In genomic region chr7:23523486-23524075, GRCh38 we compare ENCODE assay signal across 17 cellular contexts. TPM values are rescaled to one million over a fixed set of nuclear protein-coding genes. Genes with fewer than 3 reads are reported as not detected.
DNase-seq lines count a peak whose midpoint lies in the region; ATAC-seq and TF ChIP-seq lines count a peak whose summit lies in the region.
"Had no signal": no experiment of that assay in that cellular context is flagged by ENCODE, and none has a peak within 500 bp of the region (broad histone marks: within the 10 kb centered on the region; RNA-seq: fewer than 3 reads in every experiment).

No MANE protein-coding gene starts in this region.

- peak overlapping the region; percentile 39; the same call in 1 of the 2 replicates for H3K27ac ChIP-seq in SK-N-MC
- H3K27ac ChIP-seq in naive thymus-derived CD4-positive, alpha-beta T cell (ENCODE audit: low read depth, low read length): no peak overlapping the region
- H3K27ac ChIP-seq in CD8-positive, alpha-beta T cell (ENCODE audit: low read depth, low read length): no peak overlapping the region
- H3K27ac ChIP-seq: colonic mucosa, epithelial cell of prostate, heart left ventricle, SJSA1, stomach had no signal

- ATAC-seq in GM21717 (IDR thresholded peaks at IDR 0.05; ENCODE audit: unreplicated experiment) (peak; percentile 61), GM19351 (IDR thresholded peaks at IDR 0.05; ENCODE audit: unreplicated experiment) (no peak)
- no peak for ATAC-seq in naive thymus-derived CD4-positive, alpha-beta T cell
- ATAC-seq in CD8-positive, alpha-beta T cell: no peak
- ATAC-seq: heart left ventricle had no signal

- peaks cover 0 to 34% (median 23%) of the 10 kb centered on the region in 5 donors for H3K36me3 Mint-ChIP-seq in naive thymus-derived CD4-positive, alpha-beta T cell
- H3K36me3 Mint-ChIP-seq in CD8-positive, alpha-beta T cell: peaks cover 41% of the 10 kb centered on the region

- H3K4me1 Mint-ChIP-seq in naive thymus-derived CD4-positive, alpha-beta T cell: peaks cover 44 to 76% (median 62%) of the 10 kb centered on the region in 7 donors
- peaks cover 73% of the 10 kb centered on the region for H3K4me1 Mint-ChIP-seq in CD8-positive, alpha-beta T cell (ENCODE audit: low read depth)

- no peaks in the 10 kb centered on the region for H3K27me3 Mint-ChIP-seq in naive thymus-derived CD4-positive, alpha-beta T cell
- no peaks in the 10 kb centered on the region for H3K27me3 Mint-ChIP-seq in CD8-positive, alpha-beta T cell (ENCODE audit: low read depth)

- H3K4me1 ChIP-seq in naive thymus-derived CD4-positive, alpha-beta T cell (ENCODE audit: control insufficient read depth in 2 of 2, insufficient read depth in 2 of 2, low read length in 2 of 2): peaks cover 15 to 53% of the 10 kb centered on the region in 2 donors
- peaks cover 50% of the 10 kb centered on the region for H3K4me1 ChIP-seq in CD8-positive, alpha-beta T cell (ENCODE audit: insufficient read depth, low read length)
- H3K4me1 ChIP-seq: colonic mucosa, SJSA1 had no signal

- H3K4me3 Mint-ChIP-seq in naive thymus-derived CD4-positive, alpha-beta T cell: peak overlapping the region in 5 of 10 donors; percentile 1 to 74 (median 57)
- H3K4me3 Mint-ChIP-seq in CD8-positive, alpha-beta T cell: no peak overlapping the region
- H3K4me3 Mint-ChIP-seq: activated T-helper 1 cell treated with anti-CD3 and anti-CD28 coated beads, Interleukin-12 subunit alpha, Interleukin-12 subunit beta, Interleukin-2, Interleukin-4 antibody, amounts not matched to agents 30 ng/mL and 10 ng/mL and 1 ng/mL, durations not matched to agents 14 hours and 24 hours and 36 hours had no signal

- H3K27me3 ChIP-seq in naive thymus-derived CD4-positive, alpha-beta T cell (ENCODE audit: control insufficient read depth in 2 of 2, insufficient read depth in 2 of 2, low read length in 2 of 2): no peaks in the 10 kb centered on the region
- no peaks in the 10 kb centered on the region for H3K27me3 ChIP-seq in CD8-positive, alpha-beta T cell (ENCODE audit: insufficient read depth, low read length)
- H3K27me3 ChIP-seq: colonic mucosa, heart left ventricle, SJSA1, stomach had no signal

- H3K9me3 ChIP-seq in SK-N-MC (ENCODE audit: low read depth, low read length): no peaks in the 10 kb centered on the region
- H3K9me3 ChIP-seq in naive thymus-derived CD4-positive, alpha-beta T cell (ENCODE audit: control insufficient read depth in 2 of 3, low read length in 3 of 3): no peaks in the 10 kb centered on the region
- H3K9me3 ChIP-seq in CD8-positive, alpha-beta T cell (ENCODE audit: low read length): no peaks in the 10 kb centered on the region
- H3K9me3 ChIP-seq: colonic mucosa, heart left ventricle, SJSA1, stomach had no signal

- H3K9me3 Mint-ChIP-seq in naive thymus-derived CD4-positive, alpha-beta T cell: peaks cover 0 to 2% (median 0%) of the 10 kb centered on the region in 11 donors
- H3K9me3 Mint-ChIP-seq in CD8-positive, alpha-beta T cell: no peaks in the 10 kb centered on the region
- H3K9me3 Mint-ChIP-seq: activated T-helper 1 cell treated with anti-CD3 and anti-CD28 coated beads, Interleukin-12 subunit alpha, Interleukin-12 subunit beta, Interleukin-2, Interleukin-4 antibody, amounts not matched to agents 30 ng/mL and 10 ng/mL and 1 ng/mL, durations not matched to agents 14 hours and 24 hours and 36 hours had no signal

- no peak for TF ChIP-seq CTCF in GM12865 (IDR thresholded peaks at IDR 0.05; ENCODE audit: insufficient read depth, low read depth, low read length, missing control alignments)
- TF ChIP-seq CTCF in CD8-positive, alpha-beta T cell (IDR thresholded peaks at IDR 0.05): no peak

- DNase-seq in GM12865 (ENCODE audit: low read depth): peak; percentile 39
- DNase-seq in SK-N-MC (ENCODE audit: low read depth, low spot score): no peak
- DNase-seq in naive thymus-derived CD4-positive, alpha-beta T cell: no peak
- DNase-seq in CD8-positive, alpha-beta T cell: no peak
- DNase-seq in NOMO-1 (lab: John Stamatoyannopoulos, UW; ENCODE audit: unreplicated experiment in 2 of 2): no peak
- DNase-seq: activated CD4-positive, alpha-beta T cell treated with anti-CD3 and anti-CD28 coated beads, Interleukin-2, amount 50 U/mL, for 48 hours; aorta; colonic mucosa; heart left ventricle; NCI-H2081 treated with DMSO at 0.1 percent for 48 hours; small intestine; stomach had no signal

- intact Hi-C loops in naive thymus-derived CD4-positive, alpha-beta T cell (cut with micrococcal nuclease): loop anchor here in 1 of 2 donors (5.0 kb wide), 1 partner anchor 166 kb away; no protein-coding TSS in a partner anchor
- intact Hi-C loops in CD8-positive, alpha-beta T cell (cut with DNase I, micrococcal nuclease): loop anchor here in 1 of 2 experiments (10.0 kb wide), 3 partner anchors 169 to 509 kb away; partner anchors contain the start of genes HYCC1 and NUP42

- H3K9ac ChIP-seq in SK-N-MC (ENCODE audit: insufficient read length): no peak overlapping the region

- no peak overlapping the region for H3K4me3 ChIP-seq in GM12865 (ENCODE audit: low read depth, low read length)
- H3K4me3 ChIP-seq in SK-N-MC: peak overlapping the region; percentile 26; the same call in 1 of the 2 replicates
- no peak overlapping the region for H3K4me3 ChIP-seq in naive thymus-derived CD4-positive, alpha-beta T cell (ENCODE audit: low read length)
- no peak overlapping the region for H3K4me3 ChIP-seq in CD8-positive, alpha-beta T cell (ENCODE audit: low read depth, low read length)
- H3K4me3 ChIP-seq: colonic mucosa, heart left ventricle, SJSA1, stomach had no signal

- peak overlapping the region in 8 of 9 donors; percentile 5 to 83 (median 35) for H3K27ac Mint-ChIP-seq in naive thymus-derived CD4-positive, alpha-beta T cell
- H3K27ac Mint-ChIP-seq in CD8-positive, alpha-beta T cell: no peak overlapping the region

- CTCF ChIA-PET in naive thymus-derived CD4-positive, alpha-beta T cell (lab: Charles Lee): interaction anchor here (1.0 to 1.5 kb wide), 4 partner anchors 14 to 1289 kb away, joined by 4 to 6 read pairs (median 4); no protein-coding TSS in a partner anchor
- CTCF ChIA-PET in CD8-positive, alpha-beta T cell (lab: Charles Lee): interaction anchor here (1.0 to 3.6 kb wide), 5 partner anchors 14 to 251 kb away, joined by 3 to 16 read pairs (median 5); no protein-coding TSS in a partner anchor

- POLR2A ChIA-PET in naive thymus-derived CD4-positive, alpha-beta T cell (lab: Charles Lee): interaction anchor here (2.5 kb wide), 1 partner anchor 224 kb away, joined by 10 read pairs; the partner anchor contains the start of gene MALSU1
- POLR2A ChIA-PET in CD8-positive, alpha-beta T cell (lab: Charles Lee): interaction anchor here (0.7 to 1.8 kb wide), 3 partner anchors 8 to 29 kb away, joined by 3 to 7 read pairs (median 3); no protein-coding TSS in a partner anchor

- H3K36me3 ChIP-seq in SK-N-MC (ENCODE audit: insufficient read depth, low read length): peaks cover 63% of the 10 kb centered on the region
- H3K36me3 ChIP-seq in naive thymus-derived CD4-positive, alpha-beta T cell (ENCODE audit: control insufficient read depth in 2 of 3, insufficient read depth in 3 of 3, low read length in 3 of 3): peaks cover 8 to 32% (median 12%) of the 10 kb centered on the region in 3 experiments
- H3K36me3 ChIP-seq in CD8-positive, alpha-beta T cell (ENCODE audit: insufficient read depth, low read length): peaks cover 24% of the 10 kb centered on the region

RNA-seq across cellular contexts. Expression of gene TRA2A, which starts 8.2 kb away (rescaled TPM):
- 100 to 1,000 TPM; 131 to 263 (median 163) TPM for total RNA-seq in naive thymus-derived CD4-positive, alpha-beta T cell
- 10 to 100 TPM; 34.0 to 64.6 TPM for polyA plus RNA-seq in naive thymus-derived CD4-positive, alpha-beta T cell
- total RNA-seq in CD8-positive, alpha-beta T cell: 100 to 1,000 TPM; 258 to 271 TPM

RNA-seq across cellular contexts. Expression of gene IGF2BP3, which starts 53.3 kb away (rescaled TPM):
- 1 to 10 TPM in 3 of 5 experiments, under 1 TPM in 2; 0.13 to 1.8 (median 1.2) TPM for total RNA-seq in naive thymus-derived CD4-positive, alpha-beta T cell
- under 1 TPM in 1 of 2 donors, not detected in 1; 0.35 TPM for polyA plus RNA-seq in naive thymus-derived CD4-positive, alpha-beta T cell
- total RNA-seq in CD8-positive, alpha-beta T cell: not detected
